28 cellular contexts compared by ENCODE assay signal in genomic region chr16:71600822-71601221, GRCh38. TPM values are rescaled to one million over a fixed set of nuclear protein-coding genes. Genes with fewer than 3 reads are reported as not detected.
"Had no signal": no experiment of that assay in that cellular context is flagged by ENCODE, and none has a peak within 500 bp of the region (broad histone marks: within the 10 kb centered on the region; RNA-seq: fewer than 3 reads in every experiment).

No MANE protein-coding gene starts in this region.

- H3K27me3 ChIP-seq: Peyer's patch had no signal

- DNase-seq: activated B cell treated with CpG ODN at 0.5 μM for 24 hours; activated CD4-positive, alpha-beta T cell treated with anti-CD3 and anti-CD28 coated beads for 1 hour; activated CD4-positive, alpha-beta T cell treated with anti-CD3 and anti-CD28 coated beads, Interleukin-2, amount 10 ng/mL, durations not matched to agents 24 days and 14 days; activated CD4-positive, alpha-beta T cell treated with anti-CD3 and anti-CD28 coated beads, Interleukin-2, amount 50 U/mL, for 48 hours; activated CD8-positive, alpha-beta memory T cell treated with anti-CD3 and anti-CD28 coated beads, Interleukin-2, amount 10 ng/mL, durations not matched to agents 7 days and 5 days; activated effector memory CD4-positive, alpha-beta T cell treated with Interleukin-2 at 50 U/mL for 16 hours; activated naive CD4-positive, alpha-beta T cell treated with Interleukin-2 at 50 U/mL for 16 hours; activated T-cell treated with anti-CD3 and anti-CD28 coated beads, Interleukin-2, amount 50 U/mL, for 24 hours; amygdala; cerebellar nuclear complex; Karpas-422; MM.1S; NCI-H1105 treated with DMSO at 0.1 percent for 48 hours; NCI-H1436 treated with DMSO at 0.1 percent for 48 hours; NCI-H187; NCI-H2081; NCI-H446 treated with DMSO at 0.1 percent for 48 hours; NCI-H524 treated with DMSO at 0.1 percent for 48 hours; NCI-H774; Peyer's patch; SHP77 treated with DMSO at 0.1 percent for 48 hours; T-helper 17 cell; T-helper 9 cell had no signal

- ATAC-seq: activated CD8-positive, alpha-beta memory T cell treated with anti-CD3 and anti-CD28 coated beads, Interleukin-2, amount 10 ng/mL, durations not matched to agents 7 days and 5 days; activated naive CD4-positive, alpha-beta T cell treated with anti-CD3 and anti-CD28 coated beads, Interleukin-2, amount 50 U/mL, for 72 hours; K562; T-helper 17 cell had no signal

- H3K9me3 ChIP-seq: Peyer's patch had no signal

- H3K9me3 Mint-ChIP-seq: activated B cell treated with CpG ODN at 0.5 μM for 24 hours; activated CD4-positive, alpha-beta T cell treated with anti-CD3 and anti-CD28 coated beads, Interleukin-2, amount 10 ng/mL, durations not matched to agents 24 days and 14 days; activated naive CD4-positive, alpha-beta T cell treated with anti-CD3 and anti-CD28 coated beads, Interleukin-2, amount 50 U/mL, for 72 hours; activated T-cell treated with anti-CD3 and anti-CD28 coated beads, Interleukin-2, amount 50 U/mL, for 24 hours; activated T-helper 1 cell treated with anti-CD3 and anti-CD28 coated beads, Interleukin-12 subunit alpha, Interleukin-12 subunit beta, Interleukin-2, Interleukin-4 antibody, amounts not matched to agents 30 ng/mL and 10 ng/mL and 1 ng/mL, durations not matched to agents 14 hours and 24 hours and 36 hours had no signal

- H3K27ac ChIP-seq: Peyer's patch had no signal

- FAIRE-seq: K562 had no signal

- H3K36me3 ChIP-seq: Peyer's patch had no signal

- H3K4me3 ChIP-seq: K562, Peyer's patch had no signal

- H3K4me3 Mint-ChIP-seq: activated B cell treated with CpG ODN at 0.5 μM for 24 hours; activated CD4-positive, alpha-beta T cell treated with anti-CD3 and anti-CD28 coated beads, Interleukin-2, amount 10 ng/mL, durations not matched to agents 24 days and 14 days; activated CD8-positive, alpha-beta memory T cell treated with anti-CD3 and anti-CD28 coated beads, Interleukin-2, amount 10 ng/mL, durations not matched to agents 7 days and 5 days; activated T-cell treated with anti-CD3 and anti-CD28 coated beads, Interleukin-2, amount 50 U/mL, for 24 hours; activated T-helper 1 cell treated with anti-CD3 and anti-CD28 coated beads, Interleukin-12 subunit alpha, Interleukin-12 subunit beta, Interleukin-2, Interleukin-4 antibody, amounts not matched to agents 30 ng/mL and 10 ng/mL and 1 ng/mL, durations not matched to agents 14 hours and 24 hours and 36 hours; T-helper 17 cell had no signal

- H3K27ac Mint-ChIP-seq: activated B cell treated with CpG ODN at 0.5 μM for 24 hours; activated CD4-positive, alpha-beta T cell treated with anti-CD3 and anti-CD28 coated beads, Interleukin-2, amount 10 ng/mL, durations not matched to agents 24 days and 14 days; activated CD8-positive, alpha-beta memory T cell treated with anti-CD3 and anti-CD28 coated beads, Interleukin-2, amount 10 ng/mL, durations not matched to agents 7 days and 5 days; activated naive CD4-positive, alpha-beta T cell treated with anti-CD3 and anti-CD28 coated beads, Interleukin-2, amount 50 U/mL, for 72 hours; activated T-cell treated with anti-CD3 and anti-CD28 coated beads, Interleukin-2, amount 50 U/mL, for 24 hours; activated T-helper 1 cell treated with anti-CD3 and anti-CD28 coated beads, Interleukin-12 subunit alpha, Interleukin-12 subunit beta, Interleukin-2, Interleukin-4 antibody, amounts not matched to agents 30 ng/mL and 10 ng/mL and 1 ng/mL, durations not matched to agents 14 hours and 24 hours and 36 hours; T-helper 17 cell had no signal

- H3K4me1 ChIP-seq: Peyer's patch had no signal

- H3K36me3 Mint-ChIP-seq: activated CD8-positive, alpha-beta memory T cell treated with anti-CD3 and anti-CD28 coated beads, Interleukin-2, amount 10 ng/mL, durations not matched to agents 7 days and 5 days; activated naive CD4-positive, alpha-beta T cell treated with anti-CD3 and anti-CD28 coated beads, Interleukin-2, amount 50 U/mL, for 72 hours had no signal

- H3K4me1 Mint-ChIP-seq: activated B cell treated with CpG ODN at 0.5 μM for 24 hours; activated CD4-positive, alpha-beta T cell treated with anti-CD3 and anti-CD28 coated beads, Interleukin-2, amount 10 ng/mL, durations not matched to agents 24 days and 14 days; activated CD8-positive, alpha-beta memory T cell treated with anti-CD3 and anti-CD28 coated beads, Interleukin-2, amount 10 ng/mL, durations not matched to agents 7 days and 5 days; T-helper 17 cell had no signal

RNA-seq across cellular contexts. Expression of gene TAT, which starts 23.9 kb away (rescaled TPM):
- total RNA-seq: activated B cell treated with CpG ODN at 0.5 μM for 24 hours; activated CD4-positive, alpha-beta T cell treated with anti-CD3 and anti-CD28 coated beads, Interleukin-2, amount 10 ng/mL, durations not matched to agents 24 days and 14 days; activated CD8-positive, alpha-beta memory T cell treated with anti-CD3 and anti-CD28 coated beads, Interleukin-2, amount 10 ng/mL, durations not matched to agents 7 days and 5 days; activated naive CD4-positive, alpha-beta T cell treated with anti-CD3 and anti-CD28 coated beads, Interleukin-2, amount 50 U/mL, for 72 hours; activated T-helper 1 cell treated with anti-CD3 and anti-CD28 coated beads, Interleukin-12 subunit alpha, Interleukin-12 subunit beta, Interleukin-2, Interleukin-4 antibody, amounts not matched to agents 30 ng/mL and 10 ng/mL and 1 ng/mL, durations not matched to agents 14 hours and 24 hours and 36 hours; cardiac septum; SK-MEL-5; T-helper 17 cell had no signal

RNA-seq across cellular contexts. Expression of gene MARVELD3, which starts 25.2 kb away (rescaled TPM):
- total RNA-seq: activated B cell treated with CpG ODN at 0.5 μM for 24 hours; activated CD4-positive, alpha-beta T cell treated with anti-CD3 and anti-CD28 coated beads, Interleukin-2, amount 10 ng/mL, durations not matched to agents 24 days and 14 days; activated CD8-positive, alpha-beta memory T cell treated with anti-CD3 and anti-CD28 coated beads, Interleukin-2, amount 10 ng/mL, durations not matched to agents 7 days and 5 days; activated naive CD4-positive, alpha-beta T cell treated with anti-CD3 and anti-CD28 coated beads, Interleukin-2, amount 50 U/mL, for 72 hours; activated T-helper 1 cell treated with anti-CD3 and anti-CD28 coated beads, Interleukin-12 subunit alpha, Interleukin-12 subunit beta, Interleukin-2, Interleukin-4 antibody, amounts not matched to agents 30 ng/mL and 10 ng/mL and 1 ng/mL, durations not matched to agents 14 hours and 24 hours and 36 hours; cardiac septum; K562; T-helper 17 cell had no signal
